2 cellular contexts compared by ENCODE assay signal in the genomic region with DNA sequence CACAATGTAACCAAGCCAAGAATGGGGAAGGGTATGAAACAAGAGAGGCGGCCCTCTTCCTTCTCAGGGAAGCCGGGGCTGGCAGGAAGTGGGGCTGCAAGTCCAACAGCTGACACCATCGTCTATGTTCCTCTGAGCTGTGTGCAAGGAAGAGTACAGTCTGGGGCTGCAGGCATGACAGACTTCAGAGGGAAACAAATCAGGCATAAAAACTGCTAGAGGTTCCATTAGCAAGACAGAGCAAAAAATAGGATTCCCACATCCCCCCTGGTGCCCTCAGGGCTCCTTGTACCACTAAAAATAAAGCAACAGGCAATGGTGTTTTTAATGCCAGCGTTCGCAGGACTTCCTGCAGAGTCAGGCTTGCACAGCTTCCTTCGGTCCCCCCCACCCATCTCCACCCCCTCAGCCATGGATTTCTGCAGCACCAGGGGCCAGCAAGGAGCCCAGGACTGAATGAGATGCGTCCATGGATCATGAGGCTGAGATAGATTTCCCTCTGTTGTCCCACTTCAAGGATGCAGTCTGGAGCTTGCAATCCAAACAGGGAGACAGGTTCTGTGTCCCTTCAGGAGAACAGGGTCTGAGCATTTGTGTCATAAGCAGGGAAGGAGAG.
TF ChIP-seq lines count a peak whose summit lies in the region.

No MANE protein-coding gene starts in this region.

TF ChIP-seq in A549, 52 proteins besides CTCF, POLR2A, EP300 and RAD21 (continued from another document):
- TF ChIP-seq, protein P1, sequence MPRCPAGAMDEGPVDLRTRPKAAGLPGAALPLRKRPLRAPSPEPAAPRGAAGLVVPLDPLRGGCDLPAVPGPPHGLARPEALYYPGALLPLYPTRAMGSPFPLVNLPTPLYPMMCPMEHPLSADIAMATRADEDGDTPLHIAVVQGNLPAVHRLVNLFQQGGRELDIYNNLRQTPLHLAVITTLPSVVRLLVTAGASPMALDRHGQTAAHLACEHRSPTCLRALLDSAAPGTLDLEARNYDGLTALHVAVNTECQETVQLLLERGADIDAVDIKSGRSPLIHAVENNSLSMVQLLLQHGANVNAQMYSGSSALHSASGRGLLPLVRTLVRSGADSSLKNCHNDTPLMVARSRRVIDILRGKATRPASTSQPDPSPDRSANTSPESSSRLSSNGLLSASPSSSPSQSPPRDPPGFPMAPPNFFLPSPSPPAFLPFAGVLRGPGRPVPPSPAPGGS (IDR thresholded peaks at IDR 0.05): no peak
- TF ChIP-seq, protein P2, sequence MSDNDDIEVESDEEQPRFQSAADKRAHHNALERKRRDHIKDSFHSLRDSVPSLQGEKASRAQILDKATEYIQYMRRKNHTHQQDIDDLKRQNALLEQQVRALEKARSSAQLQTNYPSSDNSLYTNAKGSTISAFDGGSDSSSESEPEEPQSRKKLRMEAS (IDR thresholded peaks at IDR 0.05): no peak
- no peak for TF ChIP-seq CBX2 (IDR thresholded peaks at IDR 0.05; ENCODE audit: borderline replicate concordance, low read depth)
- no peak for TF ChIP-seq MAZ (IDR thresholded peaks at IDR 0.05; ENCODE audit: borderline replicate concordance, low read depth, low read length)
- TF ChIP-seq, protein P3, sequence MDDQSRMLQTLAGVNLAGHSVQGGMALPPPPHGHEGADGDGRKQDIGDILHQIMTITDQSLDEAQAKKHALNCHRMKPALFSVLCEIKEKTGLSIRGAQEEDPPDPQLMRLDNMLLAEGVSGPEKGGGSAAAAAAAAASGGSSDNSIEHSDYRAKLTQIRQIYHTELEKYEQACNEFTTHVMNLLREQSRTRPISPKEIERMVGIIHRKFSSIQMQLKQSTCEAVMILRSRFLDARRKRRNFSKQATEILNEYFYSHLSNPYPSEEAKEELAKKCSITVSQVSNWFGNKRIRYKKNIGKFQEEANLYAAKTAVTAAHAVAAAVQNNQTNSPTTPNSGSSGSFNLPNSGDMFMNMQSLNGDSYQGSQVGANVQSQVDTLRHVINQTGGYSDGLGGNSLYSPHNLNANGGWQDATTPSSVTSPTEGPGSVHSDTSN (IDR thresholded peaks at IDR 0.05): no peak
- no peak for TF ChIP-seq NFE2L2 (conservative IDR thresholded peaks at IDR 0.05; ENCODE audit: low read length)
- no peak for TF ChIP-seq ZC3H11A (IDR thresholded peaks at IDR 0.05)

TF ChIP-seq in HEK293, 187 proteins besides CTCF, POLR2A, EP300 and RAD21 (continued from another document):
- TF ChIP-seq, protein P4, sequence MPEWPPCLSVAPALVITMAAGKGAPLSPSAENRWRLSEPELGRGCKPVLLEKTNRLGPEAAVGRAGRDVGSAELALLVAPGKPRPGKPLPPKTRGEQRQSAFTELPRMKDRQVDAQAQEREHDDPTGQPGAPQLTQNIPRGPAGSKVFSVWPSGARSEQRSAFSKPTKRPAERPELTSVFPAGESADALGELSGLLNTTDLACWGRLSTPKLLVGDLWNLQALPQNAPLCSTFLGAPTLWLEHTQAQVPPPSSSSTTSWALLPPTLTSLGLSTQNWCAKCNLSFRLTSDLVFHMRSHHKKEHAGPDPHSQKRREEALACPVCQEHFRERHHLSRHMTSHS (tag by site-specific recombination; IDR thresholded peaks at IDR 0.05): no peak
- TF ChIP-seq ZNF48 (tag by site-specific recombination; IDR thresholded peaks at IDR 0.05) (no peak), OSR2 (tag by site-specific recombination; IDR thresholded peaks at IDR 0.05) (no peak), ZIC2 (tag by site-specific recombination; IDR thresholded peaks at IDR 0.05) (no peak), ZNF433 (tag by site-specific recombination; IDR thresholded peaks at IDR 0.05; ENCODE audit: low read depth) (no peak), SCRT2 (tag by site-specific recombination; IDR thresholded peaks at IDR 0.05) (peak; percentile 51; the same call in 1 of the 2 replicates)
- TF ChIP-seq, protein P5, sequence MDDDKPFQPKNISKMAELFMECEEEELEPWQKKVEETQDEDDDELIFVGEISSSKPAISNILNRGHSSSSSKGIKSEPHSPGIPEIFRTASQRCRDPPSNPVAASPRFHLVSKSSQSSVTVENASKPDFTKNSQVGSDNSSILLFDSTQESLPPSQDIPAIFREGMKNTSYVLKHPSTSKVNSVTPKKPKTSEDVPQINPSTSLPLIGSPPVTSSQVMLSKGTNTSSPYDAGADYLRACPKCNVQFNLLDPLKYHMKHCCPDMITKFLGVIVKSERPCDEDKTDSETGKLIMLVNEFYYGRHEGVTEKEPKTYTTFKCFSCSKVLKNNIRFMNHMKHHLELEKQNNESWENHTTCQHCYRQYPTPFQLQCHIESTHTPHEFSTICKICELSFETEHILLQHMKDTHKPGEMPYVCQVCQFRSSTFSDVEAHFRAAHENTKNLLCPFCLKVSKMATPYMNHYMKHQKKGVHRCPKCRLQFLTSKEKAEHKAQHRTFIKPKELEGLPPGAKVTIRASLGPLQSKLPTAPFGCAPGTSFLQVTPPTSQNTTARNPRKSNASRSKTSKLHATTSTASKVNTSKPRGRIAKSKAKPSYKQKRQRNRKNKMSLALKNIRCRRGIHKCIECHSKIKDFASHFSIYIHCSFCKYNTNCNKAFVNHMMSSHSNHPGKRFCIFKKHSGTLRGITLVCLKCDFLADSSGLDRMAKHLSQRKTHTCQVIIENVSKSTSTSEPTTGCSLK (tag by site-specific recombination; IDR thresholded peaks at IDR 0.05): no peak
- TF ChIP-seq, protein P6, sequence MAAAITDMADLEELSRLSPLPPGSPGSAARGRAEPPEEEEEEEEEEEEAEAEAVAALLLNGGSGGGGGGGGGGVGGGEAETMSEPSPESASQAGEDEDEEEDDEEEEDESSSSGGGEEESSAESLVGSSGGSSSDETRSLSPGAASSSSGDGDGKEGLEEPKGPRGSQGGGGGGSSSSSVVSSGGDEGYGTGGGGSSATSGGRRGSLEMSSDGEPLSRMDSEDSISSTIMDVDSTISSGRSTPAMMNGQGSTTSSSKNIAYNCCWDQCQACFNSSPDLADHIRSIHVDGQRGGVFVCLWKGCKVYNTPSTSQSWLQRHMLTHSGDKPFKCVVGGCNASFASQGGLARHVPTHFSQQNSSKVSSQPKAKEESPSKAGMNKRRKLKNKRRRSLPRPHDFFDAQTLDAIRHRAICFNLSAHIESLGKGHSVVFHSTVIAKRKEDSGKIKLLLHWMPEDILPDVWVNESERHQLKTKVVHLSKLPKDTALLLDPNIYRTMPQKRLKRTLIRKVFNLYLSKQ (tag by site-specific recombination; IDR thresholded peaks at IDR 0.05; ENCODE audit: borderline replicate concordance): no peak
- TF ChIP-seq, protein P7, sequence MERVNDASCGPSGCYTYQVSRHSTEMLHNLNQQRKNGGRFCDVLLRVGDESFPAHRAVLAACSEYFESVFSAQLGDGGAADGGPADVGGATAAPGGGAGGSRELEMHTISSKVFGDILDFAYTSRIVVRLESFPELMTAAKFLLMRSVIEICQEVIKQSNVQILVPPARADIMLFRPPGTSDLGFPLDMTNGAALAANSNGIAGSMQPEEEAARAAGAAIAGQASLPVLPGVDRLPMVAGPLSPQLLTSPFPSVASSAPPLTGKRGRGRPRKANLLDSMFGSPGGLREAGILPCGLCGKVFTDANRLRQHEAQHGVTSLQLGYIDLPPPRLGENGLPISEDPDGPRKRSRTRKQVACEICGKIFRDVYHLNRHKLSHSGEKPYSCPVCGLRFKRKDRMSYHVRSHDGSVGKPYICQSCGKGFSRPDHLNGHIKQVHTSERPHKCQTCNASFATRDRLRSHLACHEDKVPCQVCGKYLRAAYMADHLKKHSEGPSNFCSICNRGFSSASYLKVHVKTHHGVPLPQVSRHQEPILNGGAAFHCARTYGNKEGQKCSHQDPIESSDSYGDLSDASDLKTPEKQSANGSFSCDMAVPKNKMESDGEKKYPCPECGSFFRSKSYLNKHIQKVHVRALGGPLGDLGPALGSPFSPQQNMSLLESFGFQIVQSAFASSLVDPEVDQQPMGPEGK (tag by site-specific recombination; IDR thresholded peaks at IDR 0.05): no peak
- TF ChIP-seq, protein P8, sequence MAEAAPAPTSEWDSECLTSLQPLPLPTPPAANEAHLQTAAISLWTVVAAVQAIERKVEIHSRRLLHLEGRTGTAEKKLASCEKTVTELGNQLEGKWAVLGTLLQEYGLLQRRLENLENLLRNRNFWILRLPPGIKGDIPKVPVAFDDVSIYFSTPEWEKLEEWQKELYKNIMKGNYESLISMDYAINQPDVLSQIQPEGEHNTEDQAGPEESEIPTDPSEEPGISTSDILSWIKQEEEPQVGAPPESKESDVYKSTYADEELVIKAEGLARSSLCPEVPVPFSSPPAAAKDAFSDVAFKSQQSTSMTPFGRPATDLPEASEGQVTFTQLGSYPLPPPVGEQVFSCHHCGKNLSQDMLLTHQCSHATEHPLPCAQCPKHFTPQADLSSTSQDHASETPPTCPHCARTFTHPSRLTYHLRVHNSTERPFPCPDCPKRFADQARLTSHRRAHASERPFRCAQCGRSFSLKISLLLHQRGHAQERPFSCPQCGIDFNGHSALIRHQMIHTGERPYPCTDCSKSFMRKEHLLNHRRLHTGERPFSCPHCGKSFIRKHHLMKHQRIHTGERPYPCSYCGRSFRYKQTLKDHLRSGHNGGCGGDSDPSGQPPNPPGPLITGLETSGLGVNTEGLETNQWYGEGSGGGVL (tag by site-specific recombination; IDR thresholded peaks at IDR 0.05): no peak
